ENCODE assay signal across 1 cellular context in genomic region chr4:106315968-106316772, GRCh38.
TF ChIP-seq lines count a peak whose summit lies in the region.

Gene AIMP1, plus strand, starts transcription at chr4:106316550. Its CDS starts 8,460 bp downstream, at chr4:106325010.
Gene TBCK, minus strand, starts transcription at chr4:106316209. Its CDS starts 7,249 bp downstream, at chr4:106308960.

TF ChIP-seq in HepG2, 621 proteins besides CTCF, POLR2A, EP300 and RAD21 (continued from another document and continues in another):
- TF ChIP-seq, protein P1, sequence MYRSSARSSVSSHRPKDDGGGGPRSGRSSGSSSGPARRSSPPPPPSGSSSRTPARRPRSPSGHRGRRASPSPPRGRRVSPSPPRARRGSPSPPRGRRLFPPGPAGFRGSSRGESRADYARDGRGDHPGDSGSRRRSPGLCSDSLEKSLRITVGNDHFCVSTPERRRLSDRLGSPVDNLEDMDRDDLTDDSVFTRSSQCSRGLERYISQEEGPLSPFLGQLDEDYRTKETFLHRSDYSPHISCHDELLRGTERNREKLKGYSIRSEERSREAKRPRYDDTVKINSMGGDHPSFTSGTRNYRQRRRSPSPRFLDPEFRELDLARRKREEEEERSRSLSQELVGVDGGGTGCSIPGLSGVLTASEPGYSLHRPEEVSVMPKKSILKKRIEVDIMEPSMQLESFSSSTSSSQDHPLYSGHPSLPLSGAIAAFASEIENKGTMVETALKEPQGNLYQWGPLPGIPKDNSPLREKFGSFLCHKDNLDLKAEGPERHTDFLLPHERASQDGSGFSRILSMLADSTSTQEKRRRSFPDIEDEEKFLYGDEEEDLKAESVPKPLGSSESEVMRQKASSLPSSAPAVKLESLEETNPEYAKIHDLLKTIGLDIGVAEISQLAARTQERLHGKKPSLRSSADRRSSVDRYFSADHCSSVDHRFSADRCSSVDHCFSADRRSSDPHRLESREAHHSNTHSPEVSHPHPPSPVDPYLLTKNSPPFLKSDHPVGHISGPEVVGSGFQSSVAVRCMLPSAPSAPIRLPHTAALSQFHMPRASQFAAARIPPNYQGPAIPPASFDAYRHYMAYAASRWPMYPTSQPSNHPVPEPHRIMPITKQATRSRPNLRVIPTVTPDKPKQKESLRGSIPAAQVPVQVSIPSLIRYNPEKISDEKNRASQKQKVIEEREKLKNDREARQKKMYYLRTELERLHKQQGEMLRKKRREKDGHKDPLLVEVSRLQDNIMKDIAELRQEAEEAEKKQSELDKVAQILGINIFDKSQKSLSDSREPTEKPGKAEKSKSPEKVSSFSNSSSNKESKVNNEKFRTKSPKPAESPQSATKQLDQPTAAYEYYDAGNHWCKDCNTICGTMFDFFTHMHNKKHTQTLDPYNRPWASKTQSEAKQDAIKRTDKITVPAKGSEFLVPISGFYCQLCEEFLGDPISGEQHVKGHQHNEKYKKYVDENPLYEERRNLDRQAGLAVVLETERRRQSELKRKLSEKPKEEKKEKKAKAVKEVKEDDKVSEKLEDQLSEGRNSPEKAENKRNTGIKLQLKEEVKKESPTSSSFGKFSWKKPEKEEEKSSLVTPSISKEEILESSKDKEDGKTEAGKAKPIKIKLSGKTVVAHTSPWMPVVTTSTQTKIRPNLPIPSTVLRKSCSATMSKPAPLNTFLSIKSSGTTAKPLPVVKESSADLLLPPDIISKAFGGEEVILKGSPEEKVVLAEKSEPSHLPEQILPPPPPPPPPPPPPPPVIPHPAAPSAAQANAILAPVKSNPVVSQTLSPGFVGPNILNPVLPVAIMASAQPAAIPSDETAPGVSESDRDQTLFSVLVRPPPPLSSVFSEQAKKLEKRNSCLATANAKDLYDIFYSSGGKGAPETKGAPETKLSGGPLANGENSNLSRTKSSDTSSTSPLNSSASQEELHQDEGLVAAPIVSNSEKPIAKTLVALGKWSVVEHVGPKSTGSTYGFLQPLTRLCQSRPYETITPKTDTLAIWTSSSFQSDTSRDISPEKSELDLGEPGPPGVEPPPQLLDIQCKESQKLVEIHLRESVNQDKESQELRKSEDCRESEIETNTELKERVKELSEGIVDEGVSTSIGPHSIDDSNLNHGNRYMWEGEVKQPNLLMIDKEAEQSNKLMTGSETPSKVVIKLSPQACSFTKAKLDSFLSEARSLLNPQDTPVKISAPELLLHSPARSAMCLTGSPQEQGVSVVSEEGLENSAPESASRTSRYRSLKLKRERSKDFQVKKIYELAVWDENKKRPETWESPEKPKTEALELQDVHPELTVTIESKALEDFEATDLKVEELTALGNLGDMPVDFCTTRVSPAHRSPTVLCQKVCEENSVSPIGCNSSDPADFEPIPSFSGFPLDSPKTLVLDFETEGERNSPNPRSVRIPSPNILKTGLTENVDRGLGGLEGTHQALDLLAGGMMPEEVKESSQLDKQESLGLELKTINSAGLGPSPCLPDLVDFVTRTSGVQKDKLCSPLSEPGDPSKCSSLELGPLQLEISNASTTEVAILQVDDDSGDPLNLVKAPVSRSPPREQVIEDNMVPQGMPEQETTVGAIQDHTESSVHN (CRISPR knock-in tag; IDR thresholded peaks at IDR 0.05), result no peak
- no peak for TF ChIP-seq ZNF510 (CRISPR knock-in tag; IDR thresholded peaks at IDR 0.05; ENCODE audit: low read depth)
- TF ChIP-seq TCF7L2 (IDR thresholded peaks at IDR 0.05; ENCODE audit: low read depth, low read length), result no peak
- TF ChIP-seq KAT7 (CRISPR knock-in tag; IDR thresholded peaks at IDR 0.05; ENCODE audit: borderline replicate concordance), result peak; percentile 83
- TF ChIP-seq MED8 (CRISPR knock-in tag; IDR thresholded peaks at IDR 0.05; ENCODE audit: insufficient replicate concordance), result no peak
- TF ChIP-seq ZNF354B (CRISPR knock-in tag; IDR thresholded peaks at IDR 0.05), result no peak
- no peak for TF ChIP-seq SAFB2 (CRISPR knock-in tag; IDR thresholded peaks at IDR 0.05; ENCODE audit: borderline replicate concordance, low read depth)
- no peak for TF ChIP-seq GZF1 (CRISPR knock-in tag; IDR thresholded peaks at IDR 0.05)
- TF ChIP-seq ZKSCAN5 (CRISPR knock-in tag; IDR thresholded peaks at IDR 0.05), result no peak
- no peak for TF ChIP-seq SNRNP70 (IDR thresholded peaks at IDR 0.05; ENCODE audit: low read depth, low read length)
- TF ChIP-seq JARID2 (CRISPR knock-in tag; IDR thresholded peaks at IDR 0.05; ENCODE audit: insufficient replicate concordance), result no peak
- no peak; the same call in 1 of the 2 replicates for TF ChIP-seq ZNF275 (CRISPR knock-in tag; IDR thresholded peaks at IDR 0.05; ENCODE audit: borderline replicate concordance)
- no peak for TF ChIP-seq ZFP82 (CRISPR knock-in tag; IDR thresholded peaks at IDR 0.05; ENCODE audit: borderline replicate concordance)
- TF ChIP-seq, protein P2, sequence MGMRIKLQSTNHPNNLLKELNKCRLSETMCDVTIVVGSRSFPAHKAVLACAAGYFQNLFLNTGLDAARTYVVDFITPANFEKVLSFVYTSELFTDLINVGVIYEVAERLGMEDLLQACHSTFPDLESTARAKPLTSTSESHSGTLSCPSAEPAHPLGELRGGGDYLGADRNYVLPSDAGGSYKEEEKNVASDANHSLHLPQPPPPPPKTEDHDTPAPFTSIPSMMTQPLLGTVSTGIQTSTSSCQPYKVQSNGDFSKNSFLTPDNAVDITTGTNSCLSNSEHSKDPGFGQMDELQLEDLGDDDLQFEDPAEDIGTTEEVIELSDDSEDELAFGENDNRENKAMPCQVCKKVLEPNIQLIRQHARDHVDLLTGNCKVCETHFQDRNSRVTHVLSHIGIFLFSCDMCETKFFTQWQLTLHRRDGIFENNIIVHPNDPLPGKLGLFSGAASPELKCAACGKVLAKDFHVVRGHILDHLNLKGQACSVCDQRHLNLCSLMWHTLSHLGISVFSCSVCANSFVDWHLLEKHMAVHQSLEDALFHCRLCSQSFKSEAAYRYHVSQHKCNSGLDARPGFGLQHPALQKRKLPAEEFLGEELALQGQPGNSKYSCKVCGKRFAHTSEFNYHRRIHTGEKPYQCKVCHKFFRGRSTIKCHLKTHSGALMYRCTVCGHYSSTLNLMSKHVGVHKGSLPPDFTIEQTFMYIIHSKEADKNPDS (CRISPR knock-in tag; IDR thresholded peaks at IDR 0.05), result no peak
- no peak; the same call in 1 of the 2 replicates for TF ChIP-seq ZNF83 (CRISPR knock-in tag; IDR thresholded peaks at IDR 0.05; ENCODE audit: borderline replicate concordance)
- TF ChIP-seq PAX8 (CRISPR knock-in tag; IDR thresholded peaks at IDR 0.05; ENCODE audit: borderline replicate concordance), result no peak
- TF ChIP-seq, protein P3, sequence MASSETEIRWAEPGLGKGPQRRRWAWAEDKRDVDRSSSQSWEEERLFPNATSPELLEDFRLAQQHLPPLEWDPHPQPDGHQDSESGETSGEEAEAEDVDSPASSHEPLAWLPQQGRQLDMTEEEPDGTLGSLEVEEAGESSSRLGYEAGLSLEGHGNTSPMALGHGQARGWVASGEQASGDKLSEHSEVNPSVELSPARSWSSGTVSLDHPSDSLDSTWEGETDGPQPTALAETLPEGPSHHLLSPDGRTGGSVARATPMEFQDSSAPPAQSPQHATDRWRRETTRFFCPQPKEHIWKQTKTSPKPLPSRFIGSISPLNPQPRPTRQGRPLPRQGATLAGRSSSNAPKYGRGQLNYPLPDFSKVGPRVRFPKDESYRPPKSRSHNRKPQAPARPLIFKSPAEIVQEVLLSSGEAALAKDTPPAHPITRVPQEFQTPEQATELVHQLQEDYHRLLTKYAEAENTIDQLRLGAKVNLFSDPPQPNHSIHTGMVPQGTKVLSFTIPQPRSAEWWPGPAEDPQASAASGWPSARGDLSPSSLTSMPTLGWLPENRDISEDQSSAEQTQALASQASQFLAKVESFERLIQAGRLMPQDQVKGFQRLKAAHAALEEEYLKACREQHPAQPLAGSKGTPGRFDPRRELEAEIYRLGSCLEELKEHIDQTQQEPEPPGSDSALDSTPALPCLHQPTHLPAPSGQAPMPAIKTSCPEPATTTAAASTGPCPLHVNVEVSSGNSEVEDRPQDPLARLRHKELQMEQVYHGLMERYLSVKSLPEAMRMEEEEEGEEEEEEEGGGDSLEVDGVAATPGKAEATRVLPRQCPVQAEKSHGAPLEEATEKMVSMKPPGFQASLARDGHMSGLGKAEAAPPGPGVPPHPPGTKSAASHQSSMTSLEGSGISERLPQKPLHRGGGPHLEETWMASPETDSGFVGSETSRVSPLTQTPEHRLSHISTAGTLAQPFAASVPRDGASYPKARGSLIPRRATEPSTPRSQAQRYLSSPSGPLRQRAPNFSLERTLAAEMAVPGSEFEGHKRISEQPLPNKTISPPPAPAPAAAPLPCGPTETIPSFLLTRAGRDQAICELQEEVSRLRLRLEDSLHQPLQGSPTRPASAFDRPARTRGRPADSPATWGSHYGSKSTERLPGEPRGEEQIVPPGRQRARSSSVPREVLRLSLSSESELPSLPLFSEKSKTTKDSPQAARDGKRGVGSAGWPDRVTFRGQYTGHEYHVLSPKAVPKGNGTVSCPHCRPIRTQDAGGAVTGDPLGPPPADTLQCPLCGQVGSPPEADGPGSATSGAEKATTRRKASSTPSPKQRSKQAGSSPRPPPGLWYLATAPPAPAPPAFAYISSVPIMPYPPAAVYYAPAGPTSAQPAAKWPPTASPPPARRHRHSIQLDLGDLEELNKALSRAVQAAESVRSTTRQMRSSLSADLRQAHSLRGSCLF (CRISPR knock-in tag; IDR thresholded peaks at IDR 0.05; ENCODE audit: borderline replicate concordance), result no peak
- TF ChIP-seq ZNF558 (CRISPR knock-in tag; IDR thresholded peaks at IDR 0.05; ENCODE audit: borderline replicate concordance), result peak; percentile 46; the same call in 1 of the 2 replicates
- TF ChIP-seq THAP11 (CRISPR knock-in tag; IDR thresholded peaks at IDR 0.05), result peak; percentile 87
- TF ChIP-seq, protein P4, sequence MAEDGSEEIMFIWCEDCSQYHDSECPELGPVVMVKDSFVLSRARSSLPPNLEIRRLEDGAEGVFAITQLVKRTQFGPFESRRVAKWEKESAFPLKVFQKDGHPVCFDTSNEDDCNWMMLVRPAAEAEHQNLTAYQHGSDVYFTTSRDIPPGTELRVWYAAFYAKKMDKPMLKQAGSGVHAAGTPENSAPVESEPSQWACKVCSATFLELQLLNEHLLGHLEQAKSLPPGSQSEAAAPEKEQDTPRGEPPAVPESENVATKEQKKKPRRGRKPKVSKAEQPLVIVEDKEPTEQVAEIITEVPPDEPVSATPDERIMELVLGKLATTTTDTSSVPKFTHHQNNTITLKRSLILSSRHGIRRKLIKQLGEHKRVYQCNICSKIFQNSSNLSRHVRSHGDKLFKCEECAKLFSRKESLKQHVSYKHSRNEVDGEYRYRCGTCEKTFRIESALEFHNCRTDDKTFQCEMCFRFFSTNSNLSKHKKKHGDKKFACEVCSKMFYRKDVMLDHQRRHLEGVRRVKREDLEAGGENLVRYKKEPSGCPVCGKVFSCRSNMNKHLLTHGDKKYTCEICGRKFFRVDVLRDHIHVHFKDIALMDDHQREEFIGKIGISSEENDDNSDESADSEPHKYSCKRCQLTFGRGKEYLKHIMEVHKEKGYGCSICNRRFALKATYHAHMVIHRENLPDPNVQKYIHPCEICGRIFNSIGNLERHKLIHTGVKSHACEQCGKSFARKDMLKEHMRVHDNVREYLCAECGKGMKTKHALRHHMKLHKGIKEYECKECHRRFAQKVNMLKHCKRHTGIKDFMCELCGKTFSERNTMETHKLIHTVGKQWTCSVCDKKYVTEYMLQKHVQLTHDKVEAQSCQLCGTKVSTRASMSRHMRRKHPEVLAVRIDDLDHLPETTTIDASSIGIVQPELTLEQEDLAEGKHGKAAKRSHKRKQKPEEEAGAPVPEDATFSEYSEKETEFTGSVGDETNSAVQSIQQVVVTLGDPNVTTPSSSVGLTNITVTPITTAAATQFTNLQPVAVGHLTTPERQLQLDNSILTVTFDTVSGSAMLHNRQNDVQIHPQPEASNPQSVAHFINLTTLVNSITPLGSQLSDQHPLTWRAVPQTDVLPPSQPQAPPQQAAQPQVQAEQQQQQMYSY (CRISPR knock-in tag; IDR thresholded peaks at IDR 0.05), result peak; percentile 48; the same call in 1 of the 2 replicates
- TF ChIP-seq NKX3-1 (CRISPR knock-in tag; IDR thresholded peaks at IDR 0.05), result no peak
- TF ChIP-seq FOSL2 (CRISPR knock-in tag; IDR thresholded peaks at IDR 0.05), result peak; percentile 44
- 0 out of 2 replicates have a peak, but pooled peaks have one; percentile 67 for TF ChIP-seq ZBTB42 (CRISPR knock-in tag; IDR thresholded peaks at IDR 0.05)
- TF ChIP-seq RARG (CRISPR knock-in tag; IDR thresholded peaks at IDR 0.05; ENCODE audit: low read depth), result no peak
- TF ChIP-seq MZF1 (CRISPR knock-in tag; IDR thresholded peaks at IDR 0.05; ENCODE audit: borderline replicate concordance), result no peak; the same call in 1 of the 2 replicates
- peak; percentile 78; the same call in 1 of the 3 replicates for TF ChIP-seq MXI1 (IDR thresholded peaks at IDR 0.05; ENCODE audit: borderline replicate concordance, low read depth, low read length)
- TF ChIP-seq HMG20B (CRISPR knock-in tag; conservative IDR thresholded peaks at IDR 0.05), result no peak
- TF ChIP-seq, protein P5, sequence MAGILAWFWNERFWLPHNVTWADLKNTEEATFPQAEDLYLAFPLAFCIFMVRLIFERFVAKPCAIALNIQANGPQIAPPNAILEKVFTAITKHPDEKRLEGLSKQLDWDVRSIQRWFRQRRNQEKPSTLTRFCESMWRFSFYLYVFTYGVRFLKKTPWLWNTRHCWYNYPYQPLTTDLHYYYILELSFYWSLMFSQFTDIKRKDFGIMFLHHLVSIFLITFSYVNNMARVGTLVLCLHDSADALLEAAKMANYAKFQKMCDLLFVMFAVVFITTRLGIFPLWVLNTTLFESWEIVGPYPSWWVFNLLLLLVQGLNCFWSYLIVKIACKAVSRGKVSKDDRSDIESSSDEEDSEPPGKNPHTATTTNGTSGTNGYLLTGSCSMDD (CRISPR knock-in tag; IDR thresholded peaks at IDR 0.05), result no peak
- TF ChIP-seq ZNF563 (CRISPR knock-in tag; IDR thresholded peaks at IDR 0.05), result peak; percentile 63; the same call in 1 of the 2 replicates
- TF ChIP-seq HIC2 (CRISPR knock-in tag; IDR thresholded peaks at IDR 0.05; ENCODE audit: low read depth), result peak; percentile 53; the same call in 1 of the 2 replicates
- TF ChIP-seq GTF3A (CRISPR knock-in tag; conservative IDR thresholded peaks at IDR 0.05), result no peak
- peak; percentile 90; the same call in 1 of the 2 replicates for TF ChIP-seq ZNF567 (CRISPR knock-in tag; IDR thresholded peaks at IDR 0.05; ENCODE audit: borderline replicate concordance)
- TF ChIP-seq STAG1 (CRISPR knock-in tag; IDR thresholded peaks at IDR 0.05), result no peak
- no peak for TF ChIP-seq ZNF883 (CRISPR knock-in tag; IDR thresholded peaks at IDR 0.05; ENCODE audit: not compliant biosample characterization)
- TF ChIP-seq EZH2 (conservative IDR thresholded peaks at IDR 0.05; ENCODE audit: low read depth, low read length), result no peak
